In genomic region chr10:83961620-83962019, GRCh38 we compare ENCODE assay signal across 1 cellular context.
TF ChIP-seq lines count a peak whose summit lies in the region.

No MANE protein-coding gene starts in this region.

TF ChIP-seq in H1, 55 proteins besides CTCF, POLR2A, EP300 and RAD21 (continued from another document):
- TF ChIP-seq TAF1 (IDR thresholded peaks at IDR 0.05; ENCODE audit: low read depth, low read length) (no peak), GABPA (IDR thresholded peaks at IDR 0.05; ENCODE audit: borderline replicate concordance, insufficient read depth, low read length) (no peak), MAX (IDR thresholded peaks at IDR 0.05) (no peak), POU5F1 (IDR thresholded peaks at IDR 0.05; ENCODE audit: low read depth, low read length) (no peak), RBBP5 (IDR thresholded peaks at IDR 0.05; ENCODE audit: borderline replicate concordance, low read depth, low read length) (no peak), HDAC6 (IDR thresholded peaks at IDR 0.05; ENCODE audit: low read depth, low read length) (no peak)
